ENCODE assay signal across 8 cellular contexts in genomic region chr1:208988811-208989222, GRCh38.
DNase-seq lines count a peak whose midpoint lies in the region; ATAC-seq and TF ChIP-seq lines count a peak whose summit lies in the region.

No MANE protein-coding gene starts in this region.

- H2AFZ ChIP-seq in OCI-LY7 (ENCODE audit: low read length) (peak overlapping the region; percentile 50; the same call in 1 of the 2 replicates), mammary epithelial cell (ENCODE audit: low read depth, low read length) (peak overlapping the region; percentile 100)

- CTCF ChIA-PET in OCI-LY7 (lab: Charles Lee; ENCODE audit: unreplicated experiment) = no interaction called here
- CTCF ChIA-PET in mammary epithelial cell (lab: Charles Lee; ENCODE audit: low non-redundant PET) = interaction anchor here (0.7 kb wide), 1 partner anchor 30 kb away, joined by 3 read pairs; no protein-coding TSS in a partner anchor

- dilution Hi-C loops in mammary epithelial cell (cut with HindIII; ENCODE audit: low sequenced_read_pairs) = no loop called here

- peak overlapping the region; percentile 59 for H3K27ac Mint-ChIP-seq in mesothelial cell of epicardium

- no peaks in the 10 kb centered on the region for H3K9me3 ChIP-seq in OCI-LY7 (ENCODE audit: low read length)
- no peaks in the 10 kb centered on the region for H3K9me3 ChIP-seq in mammary epithelial cell (replicated peaks; ENCODE audit: insufficient read depth, low read length)
- no peaks in the 10 kb centered on the region for H3K9me3 ChIP-seq in testis

- ATAC-seq in GM19452 (IDR thresholded peaks at IDR 0.05; ENCODE audit: unreplicated experiment) (peak; percentile 98), HG03442 (IDR thresholded peaks at IDR 0.05; ENCODE audit: unreplicated experiment) (peak; percentile 98)

- no peaks in the 10 kb centered on the region for H3K27me3 ChIP-seq in mammary epithelial cell (ENCODE audit: insufficient read depth, low read length)
- no peaks in the 10 kb centered on the region for H3K27me3 ChIP-seq in testis

- no peaks in the 10 kb centered on the region for H3K79me2 ChIP-seq in OCI-LY7 (ENCODE audit: insufficient read depth, low read depth, low read length)
- H3K79me2 ChIP-seq in mammary epithelial cell (ENCODE audit: insufficient read depth, low read length) = no peaks in the 10 kb centered on the region

- H4K20me1 ChIP-seq in OCI-LY7 (ENCODE audit: insufficient read depth, low read length) (no peaks in the 10 kb centered on the region), mammary epithelial cell (ENCODE audit: insufficient read depth, low read length) (no peaks in the 10 kb centered on the region)

- peak overlapping the region; percentile 60 for H3K4me2 ChIP-seq in OCI-LY7 (ENCODE audit: low read length)
- peak overlapping the region; percentile 90 for H3K4me2 ChIP-seq in mammary epithelial cell (ENCODE audit: insufficient read depth, low read depth, low read length)

- H3K4me1 Mint-ChIP-seq in mesothelial cell of epicardium = peaks cover 5% of the 10 kb centered on the region

- H3K36me3 ChIP-seq in OCI-LY7 (ENCODE audit: insufficient read depth, low read length) = no peaks in the 10 kb centered on the region
- no peaks in the 10 kb centered on the region for H3K36me3 ChIP-seq in mammary epithelial cell (ENCODE audit: insufficient read depth, low read length)
- H3K36me3 ChIP-seq in testis (ENCODE audit: low read depth, missing control alignments) = no peaks in the 10 kb centered on the region

- BruUV-seq in OCI-LY7 (replicated peaks; lab: Mats Ljungman, UMichigan) = no TSS peak
- no TSS peak for BruUV-seq in mammary epithelial cell (replicated peaks; lab: Mats Ljungman, UMichigan)

- no peaks in the 10 kb centered on the region for H3K27me3 Mint-ChIP-seq in mesothelial cell of epicardium (ENCODE audit: low read depth)

- TF ChIP-seq CTCF in OCI-LY7 (conservative IDR thresholded peaks at IDR 0.05; ENCODE audit: low read length) (no peak), mammary epithelial cell (conservative IDR thresholded peaks at IDR 0.05 in 1 of 2, IDR thresholded peaks at IDR 0.05 in 1 of 2; ENCODE audit: extremely low read depth in 1 of 2, insufficient read depth in 1 of 2, low read depth in 1 of 2, low read length in 2 of 2) (no peak), mesothelial cell of epicardium (IDR thresholded peaks at IDR 0.05; ENCODE audit: unreplicated experiment) (no peak), testis (IDR thresholded peaks at IDR 0.05) (no peak)

- peak overlapping the region; percentile 55 for H3K9ac ChIP-seq in mammary epithelial cell (ENCODE audit: insufficient read depth, low read length)

- WGBS in mammary epithelial cell (ENCODE audit: low coverage, missing lambda C conversion rate) = 0% methylated on average over 3 of the region's 3 CpGs
- WGBS in testis, 2 donors = 14 to 55% methylated on average over 3 of the region's 3 CpGs

- DNase-seq in DMS79 treated with DMSO at 0.1 percent for 48 hours (lab: John Stamatoyannopoulos, UW) (peak; percentile 67), OCI-LY7 (ENCODE audit: low spot score) (peak; percentile 13), mammary epithelial cell (peak; percentile 58), mesothelial cell of epicardium (ENCODE audit: low spot score in 2 of 2, unreplicated experiment in 2 of 2) (no peak), testis (no peak), NCI-H2081 treated with DMSO at 0.1 percent for 48 hours (lab: John Stamatoyannopoulos, UW) (no peak)

- POLR2A ChIA-PET in OCI-LY7 (lab: Charles Lee) = no interaction called here

- H3K9me2 ChIP-seq in OCI-LY7 (ENCODE audit: insufficient read depth, low read length) = no peaks in the 10 kb centered on the region

- peak overlapping the region; percentile 46 for H3K4me3 Mint-ChIP-seq in mesothelial cell of epicardium

- H3K9me3 Mint-ChIP-seq in mesothelial cell of epicardium = peaks cover 29% of the 10 kb centered on the region

- H3K36me3 Mint-ChIP-seq in mesothelial cell of epicardium = peaks cover 3% of the 10 kb centered on the region

- no peak for TF ChIP-seq POLR2A in testis (IDR thresholded peaks at IDR 0.05)

- H3K4me1 ChIP-seq in OCI-LY7 (ENCODE audit: insufficient read depth, low read length, poor library complexity, severe bottlenecking) (no peaks in the 10 kb centered on the region), mammary epithelial cell (ENCODE audit: insufficient read depth, low read length) (peaks cover 34% of the 10 kb centered on the region), testis (no peaks in the 10 kb centered on the region)

- in situ Hi-C loops in mammary epithelial cell (cut with MboI; ENCODE audit: low sequenced_read_pairs in 2 of 2) = loop anchor here in 1 of 2 donors (25.0 kb wide), 1 partner anchor 327 kb away; no protein-coding TSS in a partner anchor

- no peak overlapping the region for H3K27ac ChIP-seq in OCI-LY7 (ENCODE audit: low read depth, low read length, poor library complexity, severe bottlenecking)
- peak overlapping the region; percentile 29 for H3K27ac ChIP-seq in mammary epithelial cell (ENCODE audit: insufficient read depth, low read depth, low read length)
- H3K27ac ChIP-seq in testis = no peak overlapping the region

- intact Hi-C loops in OCI-LY7 (cut with micrococcal nuclease; ENCODE audit: unreplicated experiment) = no loop called here
- intact Hi-C loops in mammary epithelial cell (cut with micrococcal nuclease) = loop anchor here (5.0 kb wide), 1 partner anchor 72 kb away; no protein-coding TSS in a partner anchor
- intact Hi-C loops in testis (cut with DNase I; ENCODE audit: low total_unique reads) = no loop called here

- H3K4me3 ChIP-seq in OCI-LY7 (ENCODE audit: low read depth, low read length, poor library complexity, severe bottlenecking) (peak overlapping the region; percentile 47), mammary epithelial cell (replicated peaks in 1 of 3; ENCODE audit: insufficient read depth in 1 of 3, low read depth in 2 of 3, low read length in 3 of 3) (peak overlapping the region; percentile 28 to 65 (median 46)), testis (no peak overlapping the region)

Comparison
In these comparisons a context has a peak if more than half of its experiments do, and no peak if none do; other contexts are left out.
1. DNase-seq: peak in DMS79 treated with DMSO at 0.1 percent for 48 hours (single experiment), OCI-LY7 (single experiment) and mammary epithelial cell (single experiment); none in mesothelial cell of epicardium (0 of 2), testis (single experiment) and NCI-H2081 treated with DMSO at 0.1 percent for 48 hours (single experiment).
2. H3K4me3 ChIP-seq: peak in OCI-LY7 (single experiment) and mammary epithelial cell (3 of 3); none in testis (0 of 2).